In genomic region chr20:12941025-12941424, GRCh38 we compare ENCODE assay signal across 22 cellular contexts.
"Had no signal": no experiment of that assay in that cellular context is flagged by ENCODE, and none has a peak within 500 bp of the region (broad histone marks: within the 10 kb centered on the region; RNA-seq: fewer than 3 reads in every experiment).

No MANE protein-coding gene starts in this region.

- H3K9me3 ChIP-seq: body of pancreas, esophagus squamous epithelium, left ventricle myocardium inferior, neutrophil, pancreas, psoas muscle, upper lobe of right lung had no signal

- H3K36me3 ChIP-seq: esophagus squamous epithelium, left ventricle myocardium inferior, neutrophil, pancreas, thyroid gland, upper lobe of right lung had no signal

- H3K27me3 ChIP-seq: body of pancreas, esophagus squamous epithelium, foreskin keratinocyte, neutrophil, pancreas, thyroid gland, upper lobe of right lung had no signal

- H3K4me3 ChIP-seq: body of pancreas, esophagus squamous epithelium, left ventricle myocardium inferior, pancreas, psoas muscle, skin epidermis, thyroid gland, upper lobe of right lung had no signal

- ATAC-seq: activated T-cell treated with anti-CD3 and anti-CD28 coated beads, Interleukin-2, amount 50 U/mL, for 72 hours; body of pancreas; foreskin keratinocyte; pancreas; psoas muscle; right cardiac atrium; upper lobe of right lung had no signal

- FAIRE-seq: pancreas had no signal

- H3K4me1 ChIP-seq: body of pancreas, esophagus squamous epithelium, foreskin keratinocyte, left ventricle myocardium inferior, pancreas, psoas muscle, upper lobe of right lung had no signal

- H3K27ac ChIP-seq: body of pancreas, esophagus squamous epithelium, foreskin keratinocyte, left ventricle myocardium inferior, neutrophil, pancreas, psoas muscle, skin epidermis, thyroid gland, upper lobe of right lung had no signal

- DNase-seq: activated CD4-positive, alpha-beta memory T cell treated with anti-CD3 and anti-CD28 coated beads for 36 hours; activated CD4-positive, alpha-beta T cell treated with anti-CD3 and anti-CD28 coated beads for 48 hours; activated effector memory CD4-positive, alpha-beta T cell treated with Interleukin-2 at 50 U/mL for 16 hours; activated naive CD4-positive, alpha-beta T cell treated with anti-CD3 and anti-CD28 coated beads for 36 hours; activated naive CD8-positive, alpha-beta T cell treated with anti-CD3 and anti-CD28 coated beads, Interleukin-2, amount 10 ng/mL, durations not matched to agents 7 days and 5 days; activated T-cell treated with anti-CD3 and anti-CD28 coated beads, Interleukin-2, amount 50 U/mL, for 72 hours; amygdala; body of pancreas; caudate nucleus; effector memory CD4-positive, alpha-beta T cell; esophagus squamous epithelium; left ventricle myocardium inferior; pancreas; psoas muscle; right cardiac atrium; stimulated activated CD4-positive, alpha-beta T cell treated with anti-CD3 and anti-CD28 coated beads, Interleukin-1b, Interleukin-23, amount 100 ng/mL, for 48 hours; substantia nigra; upper lobe of right lung had no signal
